ENCODE assay signal across 17 cellular contexts in the genomic region with DNA sequence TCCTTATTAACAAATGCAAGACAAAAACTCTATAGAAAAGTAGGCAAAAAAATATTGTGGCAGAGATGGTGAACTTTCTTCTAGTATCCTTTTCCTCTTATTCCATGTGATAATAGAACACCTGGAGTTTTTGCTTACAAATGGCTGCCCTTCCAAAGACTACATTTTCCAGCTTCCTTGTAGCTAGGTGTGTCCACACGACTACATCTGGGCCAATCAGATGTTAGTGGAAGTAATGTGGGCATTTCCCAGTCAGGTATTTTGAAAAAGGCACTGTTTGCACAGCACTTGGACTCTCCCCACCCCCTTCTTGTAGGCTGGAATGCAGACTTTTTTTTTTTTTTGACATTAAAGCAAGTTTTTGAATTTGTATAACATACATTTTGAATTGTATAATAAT.
DNase-seq lines count a peak whose midpoint lies in the region; ATAC-seq and TF ChIP-seq lines count a peak whose summit lies in the region.
"Had no signal": no experiment of that assay in that cellular context is flagged by ENCODE, and none has a peak within 500 bp of the region (broad histone marks: within the 10 kb centered on the region; RNA-seq: fewer than 3 reads in every experiment).

No MANE protein-coding gene starts in this region.

- no peaks in the 10 kb centered on the region for H3K36me3 Mint-ChIP-seq in GM23338 (ENCODE audit: low read depth)
- H3K36me3 Mint-ChIP-seq in CD4-positive, alpha-beta memory T cell: no peaks in the 10 kb centered on the region
- H3K36me3 Mint-ChIP-seq: CD14-positive monocyte; CD8-positive, alpha-beta memory T cell; IgD-negative memory B cell had no signal

- H3K4me1 Mint-ChIP-seq in GM23338: peaks cover 7% of the 10 kb centered on the region; the same call in 2 of the 3 replicates
- H3K4me1 Mint-ChIP-seq in CD4-positive, alpha-beta memory T cell: no peaks in the 10 kb centered on the region
- H3K4me1 Mint-ChIP-seq: CD14-positive monocyte; CD8-positive, alpha-beta memory T cell; IgD-negative memory B cell had no signal

- H2AFZ ChIP-seq in GM23338: no peak overlapping the region
- H2AFZ ChIP-seq: GM23248 had no signal

- DNase-seq in NCI-H1105 treated with DMSO at 0.1 percent for 48 hours (lab: John Stamatoyannopoulos, UW) (peak; percentile 9), NCI-H1105 (lab: John Stamatoyannopoulos, UW) (no peak), GM23338 (ENCODE audit: low spot score) (peak; percentile 12), SW480 (ENCODE audit: low spot score) (peak; percentile 26), lower lobe of right lung (no peak)
- no peak for DNase-seq in CD4-positive, alpha-beta memory T cell
- no peak for DNase-seq in activated CD4-positive, alpha-beta T cell treated with anti-CD3 and anti-CD28 coated beads, Interleukin-2, amount 50 U/mL, for 1 hour
- DNase-seq: CD8-positive, alpha-beta memory T cell; DMS79; GM23248; H9 had no signal

- H3K79me2 ChIP-seq in GM23338 (replicated peaks; ENCODE audit: insufficient read depth): no peaks in the 10 kb centered on the region

- H3K27me3 Mint-ChIP-seq in GM23338 (ENCODE audit: insufficient read depth, low read depth, poor library complexity): peaks cover 6% of the 10 kb centered on the region
- H3K27me3 Mint-ChIP-seq in CD4-positive, alpha-beta memory T cell: peaks cover 3 to 5% of the 10 kb centered on the region in 2 donors

- no peak overlapping the region for H3K4me3 Mint-ChIP-seq in GM23338
- H3K4me3 Mint-ChIP-seq in CD4-positive, alpha-beta memory T cell: no peak overlapping the region
- H3K4me3 Mint-ChIP-seq: CD14-positive monocyte; CD8-positive, alpha-beta memory T cell; H9; IgD-negative memory B cell had no signal

- H3K9me2 ChIP-seq in GM23338 (ENCODE audit: insufficient read depth): no peaks in the 10 kb centered on the region

- no peaks in the 10 kb centered on the region for H4K20me1 ChIP-seq in GM23338 (replicated peaks; ENCODE audit: insufficient read depth)

- no peaks in the 10 kb centered on the region for H3K27me3 ChIP-seq in GM23338 (ENCODE audit: insufficient read depth)
- no peaks in the 10 kb centered on the region for H3K27me3 ChIP-seq in lower lobe of right lung (ENCODE audit: low read depth)
- no peaks in the 10 kb centered on the region for H3K27me3 ChIP-seq in CD4-positive, alpha-beta memory T cell (ENCODE audit: insufficient read depth, low read length)

- TF ChIP-seq CTCF in GM23338 (conservative IDR thresholded peaks at IDR 0.05; ENCODE audit: low read depth in 2 of 2) (no peak), lower lobe of right lung (IDR thresholded peaks at IDR 0.05) (no peak)

- intact Hi-C loops in lower lobe of right lung (cut with DNase I): no loop called here
- intact Hi-C loops in CD4-positive, alpha-beta memory T cell (cut with micrococcal nuclease): no loop called here

- no peaks in the 10 kb centered on the region for H3K36me3 ChIP-seq in GM23338 (ENCODE audit: insufficient read depth)
- no peaks in the 10 kb centered on the region for H3K36me3 ChIP-seq in lower lobe of right lung
- no peaks in the 10 kb centered on the region for H3K36me3 ChIP-seq in CD4-positive, alpha-beta memory T cell (ENCODE audit: insufficient read depth, low read length)

- no peak overlapping the region for H3K4me3 ChIP-seq in GM23338
- H3K4me3 ChIP-seq in lower lobe of right lung: no peak overlapping the region
- H3K4me3 ChIP-seq in CD4-positive, alpha-beta memory T cell (ENCODE audit: low read length in 2 of 2): no peak overlapping the region
- H3K4me3 ChIP-seq: GM12878, GM23248 had no signal

- H3K4me1 ChIP-seq in GM23338 (ENCODE audit: insufficient read depth) (no peaks in the 10 kb centered on the region), lower lobe of right lung (no peaks in the 10 kb centered on the region)
- no peaks in the 10 kb centered on the region for H3K4me1 ChIP-seq in CD4-positive, alpha-beta memory T cell (ENCODE audit: insufficient read depth, low read length)
- H3K4me1 ChIP-seq: Caco-2 had no signal

- H3K9me3 Mint-ChIP-seq in GM23338: no peaks in the 10 kb centered on the region
- no peaks in the 10 kb centered on the region for H3K9me3 Mint-ChIP-seq in CD4-positive, alpha-beta memory T cell
- H3K9me3 Mint-ChIP-seq: H9 had no signal

- no peak overlapping the region for H3K27ac Mint-ChIP-seq in GM23338
- no peak overlapping the region for H3K27ac Mint-ChIP-seq in CD4-positive, alpha-beta memory T cell
- H3K27ac Mint-ChIP-seq: CD14-positive monocyte; CD8-positive, alpha-beta memory T cell; H9; IgD-negative memory B cell had no signal

- no peaks in the 10 kb centered on the region for H3F3A ChIP-seq in GM23338 (replicated peaks; ENCODE audit: low read depth)

- ATAC-seq in GM23338: no peak
- peak; percentile 77 to 82 for ATAC-seq in lower lobe of right lung
- no peak for ATAC-seq in HG03135 (IDR thresholded peaks at IDR 0.05; ENCODE audit: unreplicated experiment)
- ATAC-seq: GM12878 had no signal

- H3K27ac ChIP-seq in GM23338 (ENCODE audit: low read depth) (no peak overlapping the region), lower lobe of right lung (no peak overlapping the region)
- no peak overlapping the region for H3K27ac ChIP-seq in CD4-positive, alpha-beta memory T cell (ENCODE audit: low read depth, low read length)
- H3K27ac ChIP-seq: 22Rv1, GM23248 had no signal

- POLR2A ChIA-PET in CD4-positive, alpha-beta memory T cell (lab: Charles Lee; ENCODE audit: partially characterized antibody): no interaction called here

- no peak overlapping the region for H3K4me2 ChIP-seq in GM23338

- CTCF ChIA-PET in CD4-positive, alpha-beta memory T cell (lab: Charles Lee; ENCODE audit: partially characterized antibody): no interaction called here

- peaks cover 9% of the 10 kb centered on the region for H3K9me3 ChIP-seq in lower lobe of right lung
- no peaks in the 10 kb centered on the region for H3K9me3 ChIP-seq in CD4-positive, alpha-beta memory T cell (ENCODE audit: control insufficient read depth in 1 of 2, low read length in 2 of 2)
- H3K9me3 ChIP-seq: Caco-2 had no signal

TF ChIP-seq in GM23338, 12 proteins besides CTCF, POLR2A, EP300 and RAD21 (continues in another document):
- TF ChIP-seq STAT1 (IDR thresholded peaks at IDR 0.05; ENCODE audit: unreplicated experiment): no peak
- TF ChIP-seq EZH2phosphoT487 (IDR thresholded peaks at IDR 0.05; ENCODE audit: unreplicated experiment): no peak
- TF ChIP-seq JUNB (IDR thresholded peaks at IDR 0.05; ENCODE audit: unreplicated experiment): no peak
- TF ChIP-seq POLR2AphosphoS5 (IDR thresholded peaks at IDR 0.05; ENCODE audit: low read depth): no peak
- TF ChIP-seq ZNF114 (CRISPR knock-in tag; IDR thresholded peaks at IDR 0.05): no peak
- TF ChIP-seq, protein P1, sequence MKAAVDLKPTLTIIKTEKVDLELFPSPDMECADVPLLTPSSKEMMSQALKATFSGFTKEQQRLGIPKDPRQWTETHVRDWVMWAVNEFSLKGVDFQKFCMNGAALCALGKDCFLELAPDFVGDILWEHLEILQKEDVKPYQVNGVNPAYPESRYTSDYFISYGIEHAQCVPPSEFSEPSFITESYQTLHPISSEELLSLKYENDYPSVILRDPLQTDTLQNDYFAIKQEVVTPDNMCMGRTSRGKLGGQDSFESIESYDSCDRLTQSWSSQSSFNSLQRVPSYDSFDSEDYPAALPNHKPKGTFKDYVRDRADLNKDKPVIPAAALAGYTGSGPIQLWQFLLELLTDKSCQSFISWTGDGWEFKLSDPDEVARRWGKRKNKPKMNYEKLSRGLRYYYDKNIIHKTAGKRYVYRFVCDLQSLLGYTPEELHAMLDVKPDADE (IDR thresholded peaks at IDR 0.05): no peak

Comparison
In these comparisons a context has a peak if more than half of its experiments do, and no peak if none do; other contexts are left out.
1. DNase-seq: peak in NCI-H1105 treated with DMSO at 0.1 percent for 48 hours (single experiment), GM23338 (single experiment) and SW480 (single experiment); none in NCI-H1105 (single experiment), lower lobe of right lung (single experiment), CD4-positive, alpha-beta memory T cell (0 of 5) and activated CD4-positive, alpha-beta T cell treated with anti-CD3 and anti-CD28 coated beads, Interleukin-2, amount 50 U/mL, for 1 hour (single experiment).
2. ATAC-seq: peak in lower lobe of right lung (2 of 2); none in GM23338 (single experiment) and HG03135 (single experiment).